8 cellular contexts compared by ENCODE assay signal in the genomic region with DNA sequence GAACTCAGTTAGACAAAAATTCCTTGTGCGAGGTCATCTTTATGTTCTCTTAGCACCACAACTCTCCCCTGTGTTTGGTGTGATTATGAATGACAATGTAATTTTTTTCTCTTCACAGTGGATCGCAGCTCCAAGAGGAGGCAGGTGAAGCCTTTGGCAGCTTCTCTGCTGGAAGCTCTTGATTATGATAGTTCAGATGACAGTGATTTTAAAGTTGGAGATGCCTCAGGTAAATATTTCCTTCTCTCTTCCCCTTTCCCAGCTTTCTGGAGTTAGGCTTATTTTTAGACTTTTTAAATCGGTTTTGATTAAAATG. TPM values are rescaled to one million over a fixed set of nuclear protein-coding genes. Genes with fewer than 3 reads are reported as not detected.
DNase-seq lines count a peak whose midpoint lies in the region; ATAC-seq, FAIRE-seq and TF ChIP-seq lines count a peak whose summit lies in the region.

No MANE protein-coding gene starts in this region.

- ATAC-seq in GM18517 (IDR thresholded peaks at IDR 0.05; ENCODE audit: unreplicated experiment), result no peak

- peak; percentile 63 for FAIRE-seq in GM18507 (lab: Jason Lieb, UNC)

- TF ChIP-seq CTCF in NB4 (IDR thresholded peaks at IDR 0.05; ENCODE audit: low read depth, low read length) (no peak), astrocyte of the cerebellum (IDR thresholded peaks at IDR 0.05; ENCODE audit: low read depth, low read length, missing control alignments) (no peak)

- H3K27me3 ChIP-seq in mononuclear cell (ENCODE audit: insufficient read depth, low read length), result peaks cover 2% of the 10 kb centered on the region

- DNase-seq in GM18507 (ENCODE audit: extremely low spot score, insufficient read length, low read depth) (no peak), NB4 (ENCODE audit: low read depth) (no peak), astrocyte of the cerebellum (ENCODE audit: low read depth) (no peak), NCI-H2081 treated with DMSO at 0.1 percent for 48 hours (lab: John Stamatoyannopoulos, UW) (no peak), middle frontal gyrus (ENCODE audit: extremely low spot score, low spot score) (no peak), retina (no peak)

- no peaks in the 10 kb centered on the region for H3K9me3 ChIP-seq in mononuclear cell (ENCODE audit: low read depth, low read length)

- no peak for TF ChIP-seq POLR2A in NB4 (IDR thresholded peaks at IDR 0.05; ENCODE audit: extremely low read depth, insufficient read length)

- in situ Hi-C loops in astrocyte of the cerebellum (cut with HindIII; ENCODE audit: low sequenced_read_pairs), result no loop called here

- H3K4me3 ChIP-seq in NB4 (ENCODE audit: low read depth, low read length) (peak overlapping the region; percentile 81), astrocyte of the cerebellum (ENCODE audit: low read depth, low read length) (peak overlapping the region; percentile 90), mononuclear cell (ENCODE audit: low read length) (peak overlapping the region; percentile 50)

- H3K4me1 ChIP-seq in mononuclear cell (ENCODE audit: insufficient read depth, low read length), result peaks cover 18% of the 10 kb centered on the region

RNA-seq across cellular contexts. Expression of a gene that starts 1.0 kb away (rescaled TPM):
- total RNA-seq in mononuclear cell, result 21.9 TPM
